16 cellular contexts compared by ENCODE assay signal in the genomic region with DNA sequence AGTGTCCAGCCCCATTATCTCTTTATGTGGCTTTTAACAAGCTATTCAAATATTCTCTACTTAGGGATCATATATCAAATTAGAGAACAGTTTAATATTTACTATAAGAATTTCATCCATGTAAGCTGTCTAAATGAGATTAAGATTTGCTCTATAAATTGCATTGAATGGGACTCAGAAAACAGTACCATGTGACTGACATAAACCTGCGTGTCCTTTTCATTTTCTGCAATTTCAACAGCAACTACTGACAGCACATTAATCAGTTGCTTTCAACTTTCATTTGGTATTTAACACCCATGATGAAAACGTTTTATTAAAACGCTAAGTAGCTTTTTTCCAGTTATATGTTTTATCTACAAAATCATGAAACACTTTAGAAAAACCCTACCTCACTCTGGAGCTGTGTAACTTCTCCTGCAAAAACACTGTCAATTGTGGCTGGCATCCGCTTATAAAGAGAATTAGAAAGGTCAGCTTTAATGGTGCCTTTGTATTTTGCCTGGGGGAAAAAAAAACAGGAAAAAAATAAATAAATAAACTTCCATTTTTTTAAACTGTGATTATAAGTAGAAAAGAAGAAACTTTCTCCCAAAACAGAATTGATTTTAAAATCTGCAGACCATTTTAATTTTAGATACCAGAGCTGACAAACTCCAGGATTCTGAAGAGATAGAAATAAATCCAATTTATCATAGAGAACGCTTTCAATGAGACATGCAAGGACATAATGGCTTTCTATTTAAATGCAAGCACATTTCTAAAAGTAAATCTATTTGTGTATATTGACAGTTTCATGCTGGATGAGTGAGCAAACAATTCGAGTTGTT. TPM values are rescaled to one million over a fixed set of nuclear protein-coding genes. Genes with fewer than 3 reads are reported as not detected.
A peak's percentile ranks its signal among the peaks of the same experiment; 100 is the strongest.
DNase-seq lines count a peak whose midpoint lies in the region; ATAC-seq lines count a peak whose summit lies in the region.
"Had no signal": no experiment of that assay in that cellular context is flagged by ENCODE, and none has a peak within 500 bp of the region (broad histone marks: within the 10 kb centered on the region; RNA-seq: fewer than 3 reads in every experiment).

No MANE protein-coding gene starts in this region.

- H3K4me3 ChIP-seq in right cardiac atrium (ENCODE audit: low read length), result peak overlapping the region; percentile 32

- ATAC-seq in right cardiac atrium (no peak), left cardiac atrium (no peak)
- ATAC-seq: HCT116 had no signal

- peak overlapping the region; percentile 48 for H3K27ac ChIP-seq in right cardiac atrium (ENCODE audit: low read length)

- no peaks in the 10 kb centered on the region for H3K4me1 ChIP-seq in right cardiac atrium (ENCODE audit: control insufficient read depth, insufficient read depth, low read length)

- WGBS in right cardiac atrium, result 56% methylated on average over 6 of the region's 6 CpGs

- no peaks in the 10 kb centered on the region for H3K9me3 ChIP-seq in right cardiac atrium (ENCODE audit: control insufficient read depth, low read length)

- no peaks in the 10 kb centered on the region for H3K27me3 ChIP-seq in right cardiac atrium (ENCODE audit: control insufficient read depth, insufficient read depth)

- intact Hi-C loops in right cardiac atrium (cut with DNase I), result loop anchor here in 1 of 4 donors (10.0 kb wide), 1 partner anchor 127 kb away; no protein-coding TSS in a partner anchor
- intact Hi-C loops in left cardiac atrium (cut with DNase I), result no loop called here

- DNase-seq in right cardiac atrium (no peak), left cardiac atrium (no peak), NCI-H146 treated with DMSO at 0.1 percent for 48 hours (lab: John Stamatoyannopoulos, UW; ENCODE audit: unreplicated experiment) (peak; percentile 71), SK-N-DZ (ENCODE audit: low spot score) (peak; percentile 71), middle frontal gyrus (ENCODE audit: extremely low spot score, low spot score) (no peak), SW480 (ENCODE audit: low spot score) (no peak), NCI-H345 treated with DMSO at 0.1 percent for 48 hours (lab: John Stamatoyannopoulos, UW; ENCODE audit: unreplicated experiment) (no peak)
- DNase-seq: ACHN, EL, GF-D8, Karpas-422, NCI-H187, NCI-H2107, NCI-H774 had no signal

RNA-seq across cellular contexts. Expression of a gene that starts 9.2 kb away (rescaled TPM):
- 100 to 1,000 TPM; 477 to 628 (median 505) TPM for total RNA-seq in right cardiac atrium
- 257 TPM for polyA plus RNA-seq in right cardiac atrium
- total RNA-seq in left cardiac atrium, result 100 to 1,000 TPM; 386 to 506 TPM
- polyA plus RNA-seq in SK-N-DZ (2014; cell fraction: cytosol; rRNA removed), result 0.99 and 2.6 TPM in 2 replicates
- 5.8 and 8.7 TPM in 2 replicates for polyA plus RNA-seq in SK-N-DZ (2014; cell fraction: nucleus; rRNA removed)
- total RNA-seq: T-helper 1 cell treated with Interleukin-12 subunit alpha and Interleukin-12 subunit beta and Interleukin-4 antibody, amounts not matched to agents 30 ng/mL and 1 ng/mL, for 36 hours had no signal

Comparison
In these comparisons a context has a peak if more than half of its experiments do, and no peak if none do; other contexts are left out.
1. DNase-seq: peak in NCI-H146 treated with DMSO at 0.1 percent for 48 hours (single experiment) and SK-N-DZ (single experiment); none in right cardiac atrium (0 of 3), left cardiac atrium (single experiment), middle frontal gyrus (single experiment), SW480 (single experiment) and NCI-H345 treated with DMSO at 0.1 percent for 48 hours (single experiment).